ENCODE assay signal across 20 cellular contexts in the genomic region with DNA sequence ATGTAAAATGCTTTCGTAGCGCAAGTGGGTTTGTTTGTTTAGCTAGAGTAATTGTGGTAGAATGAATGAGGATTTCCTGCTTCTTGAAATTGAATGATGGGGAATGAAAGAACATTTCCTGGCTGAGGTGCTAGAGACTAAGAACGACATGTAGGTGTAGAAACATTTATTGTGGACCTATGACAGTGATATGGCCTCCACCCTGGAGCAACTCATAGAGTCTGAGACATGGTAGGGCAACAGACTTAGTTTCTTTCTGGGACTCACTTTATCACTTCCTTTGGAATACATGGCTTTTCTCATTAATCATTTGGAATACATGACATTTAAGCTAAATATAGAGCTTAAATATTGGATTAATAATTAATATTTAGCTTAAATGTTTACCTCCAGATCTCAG.
DNase-seq lines count a peak whose midpoint lies in the region; ATAC-seq, FAIRE-seq and TF ChIP-seq lines count a peak whose summit lies in the region.
"Had no signal": no experiment of that assay in that cellular context is flagged by ENCODE, and none has a peak within 500 bp of the region (broad histone marks: within the 10 kb centered on the region; RNA-seq: fewer than 3 reads in every experiment).

No MANE protein-coding gene starts in this region.

- intact Hi-C loops in pancreas (cut with DNase I) = no loop called here

- no peak overlapping the region for H3K27ac ChIP-seq in pancreas
- H3K27ac ChIP-seq: HL-60, SJSA1 had no signal

- no peaks in the 10 kb centered on the region for H3K9me3 ChIP-seq in pancreas
- H3K9me3 ChIP-seq: SJSA1 had no signal

- no peak for TF ChIP-seq CTCF in pancreas (IDR thresholded peaks at IDR 0.05)

- H3K36me3 ChIP-seq in pancreas = no peaks in the 10 kb centered on the region
- H3K36me3 ChIP-seq: SJSA1 had no signal

- DNase-seq in NCI-H1436 (lab: John Stamatoyannopoulos, UW) (peak; percentile 10), NCI-H1436 treated with DMSO at 0.1 percent for 48 hours (lab: John Stamatoyannopoulos, UW) (no peak), NCI-H146 (lab: John Stamatoyannopoulos, UW) (peak; percentile 57), NCI-H748 treated with DMSO at 0.1 percent for 48 hours (lab: John Stamatoyannopoulos, UW) (peak; percentile 16), pancreas (no peak), DMS79 (lab: John Stamatoyannopoulos, UW) (no peak), SK-N-DZ (ENCODE audit: low spot score) (no peak)
- DNase-seq: KBM-7, MM.1S, NCI-H1048, NCI-H1694 treated with DMSO at 0.1 percent for 48 hours, NCI-H226, NCI-H510A treated with DMSO at 0.1 percent for 48 hours, T-helper 9 cell had no signal

- no peak for FAIRE-seq in pancreas (lab: Jason Lieb, UNC)
- FAIRE-seq: GM12892, HepG2 had no signal

- 18 to 35% methylated on average over 3 of the region's 3 CpGs for WGBS in pancreas, 2 donors

- ATAC-seq in pancreas (peak; percentile 25 to 61 (median 47)), HG02885 (IDR thresholded peaks at IDR 0.05; ENCODE audit: poor library complexity, unreplicated experiment) (no peak)
- ATAC-seq: HepG2, Right ventricle myocardium inferior had no signal

- H3K4me1 ChIP-seq in pancreas = peaks cover 9 to 23% (median 14%) of the 10 kb centered on the region in 3 donors

- no peaks in the 10 kb centered on the region for H3K27me3 ChIP-seq in pancreas
- H3K27me3 ChIP-seq: SJSA1 had no signal

- H3K4me3 ChIP-seq in pancreas = no peak overlapping the region
- H3K4me3 ChIP-seq: SJSA1 had no signal

Comparison
In these comparisons a context has a peak if more than half of its experiments do, and no peak if none do; other contexts are left out.
1. DNase-seq: peak in NCI-H1436 (single experiment), NCI-H146 (single experiment) and NCI-H748 treated with DMSO at 0.1 percent for 48 hours (single experiment); none in NCI-H1436 treated with DMSO at 0.1 percent for 48 hours (single experiment), pancreas (0 of 6), DMS79 (single experiment) and SK-N-DZ (single experiment).